ENCODE assay signal across 16 cellular contexts in genomic region chr12:42204819-42205218, GRCh38. TPM values are rescaled to one million over a fixed set of nuclear protein-coding genes. Genes with fewer than 3 reads are reported as not detected.
A peak's percentile ranks its signal among the peaks of the same experiment; 100 is the strongest.
DNase-seq lines count a peak whose midpoint lies in the region; ATAC-seq, FAIRE-seq and TF ChIP-seq lines count a peak whose summit lies in the region.
"Had no signal": no experiment of that assay in that cellular context is flagged by ENCODE, and none has a peak within 500 bp of the region (broad histone marks: within the 10 kb centered on the region; RNA-seq: fewer than 3 reads in every experiment).

No MANE protein-coding gene starts in this region.

- no peak for TF ChIP-seq RAD21 in GM12878 (IDR thresholded peaks at IDR 0.05; ENCODE audit: insufficient read depth, low read depth, low read length)

- H3K9ac ChIP-seq in GM12878 (ENCODE audit: control insufficient read depth, insufficient read depth, low read length), result no peak overlapping the region
- H3K9ac ChIP-seq: BLaER1 treated with 17β-estradiol and CSF1 and Interleukin-3, amounts not matched to agents 10 nM and 100 nM had no signal

- SMC1A ChIA-PET in GM12878 (lab: Charles Lee; ENCODE audit: uncharacterized antibody, unreplicated experiment), result interaction anchor here (1.4 kb wide), 1 partner anchor 19 kb away, joined by 6 read pairs; no protein-coding TSS in a partner anchor

- H3K4me3 ChIP-seq in GM12878 (no peak overlapping the region), small intestine (ENCODE audit: low read depth in 1 of 2, low read length in 2 of 2) (no peak overlapping the region)
- H3K4me3 ChIP-seq: BLaER1 treated with 17β-estradiol and CSF1 and Interleukin-3, amounts not matched to agents 10 nM and 100 nM; HAP-1 had no signal

- RAD21 ChIA-PET in GM12878 (lab: Charles Lee; ENCODE audit: unreplicated experiment), result interaction anchor here (1.6 kb wide), 1 partner anchor 30 kb away, joined by 3 read pairs; no protein-coding TSS in a partner anchor

- CTCF ChIA-PET in GM12878 (lab: Yijun Ruan, JAX), result interaction anchor here (1.6 kb wide), 1 partner anchor 25 kb away, joined by 7 read pairs; no protein-coding TSS in a partner anchor

- H3K27ac ChIP-seq in GM12878 (ENCODE audit: control insufficient read depth, insufficient read depth) (no peak overlapping the region), small intestine (ENCODE audit: low read depth in 1 of 2, low read length in 1 of 2) (no peak overlapping the region)
- H3K27ac ChIP-seq: BLaER1 treated with 17β-estradiol and CSF1 and Interleukin-3, amounts not matched to agents 10 nM and 100 nM had no signal

- H3K4me1 ChIP-seq in GM12878 (ENCODE audit: control insufficient read depth, insufficient read depth, low read length) (peaks cover 4% of the 10 kb centered on the region; the same call in 1 of the 2 replicates), small intestine (ENCODE audit: control insufficient read depth in 2 of 2, insufficient read depth in 1 of 2, low read depth in 1 of 2, low read length in 1 of 2) (no peaks in the 10 kb centered on the region)
- H3K4me1 ChIP-seq: BLaER1 treated with 17β-estradiol and CSF1 and Interleukin-3, amounts not matched to agents 10 nM and 100 nM had no signal

- POLR2A ChIA-PET in GM12878 (lab: Charles Lee), result no interaction called here

- H3K9me3 ChIP-seq in GM12878 (replicated peaks; ENCODE audit: control insufficient read depth, insufficient read depth, low read length) (no peaks in the 10 kb centered on the region), small intestine (ENCODE audit: control insufficient read depth, low read depth) (no peaks in the 10 kb centered on the region)
- H3K9me3 ChIP-seq: BLaER1 treated with 17β-estradiol and CSF1 and Interleukin-3, amounts not matched to agents 10 nM and 100 nM; HAP-1 had no signal

- H3K27me3 ChIP-seq in GM12878 (replicated peaks in 1 of 2; ENCODE audit: control insufficient read depth in 2 of 2, insufficient read depth in 2 of 2, low read length in 1 of 2) (no peaks in the 10 kb centered on the region), small intestine (ENCODE audit: control insufficient read depth in 2 of 2, insufficient read depth in 2 of 2, low read length in 2 of 2) (no peaks in the 10 kb centered on the region)
- H3K27me3 ChIP-seq: BLaER1 treated with 17β-estradiol and CSF1 and Interleukin-3, amounts not matched to agents 10 nM and 100 nM had no signal

- no TSS peak for BruUV-seq in GM12878 (replicated peaks; lab: Mats Ljungman, UMichigan)

- peaks cover 2 to 5% of the 10 kb centered on the region in 2 donors for H3K4me1 Mint-ChIP-seq in stimulated activated naive B cell treated with anti-CD40 and anti-IgM and Interleukin-4, amounts not matched to agents 10 μg/mL and 1 μg/mL and 100 μg/mL, for 72 hours

- H2AFZ ChIP-seq in GM12878 (ENCODE audit: control insufficient read depth, low read depth, low read length), result no peak overlapping the region

- H3K36me3 ChIP-seq in GM12878 (ENCODE audit: control insufficient read depth in 2 of 2, insufficient read depth in 2 of 2, low read length in 1 of 2) (no peaks in the 10 kb centered on the region; a peak in 1 of 4 replicates), small intestine (ENCODE audit: control insufficient read depth in 2 of 2, insufficient read depth in 2 of 2, low read length in 2 of 2) (no peaks in the 10 kb centered on the region)
- H3K36me3 ChIP-seq: HAP-1 had no signal

- TF ChIP-seq EP300 in GM12878 (IDR thresholded peaks at IDR 0.05; ENCODE audit: borderline replicate concordance in 1 of 2, control insufficient read depth in 1 of 2, low read depth in 2 of 2, low read length in 2 of 2), result no peak

- no peaks in the 10 kb centered on the region; the same call in 1 of the 2 replicates for H3K79me2 ChIP-seq in GM12878 (ENCODE audit: control insufficient read depth, insufficient read depth, low read length)

- peaks cover 12 to 32% of the 10 kb centered on the region in 2 donors for H3K36me3 Mint-ChIP-seq in stimulated activated naive B cell treated with anti-CD40 and anti-IgM and Interleukin-4, amounts not matched to agents 10 μg/mL and 1 μg/mL and 100 μg/mL, for 72 hours

- no peak for ATAC-seq in GM12878
- ATAC-seq in GM21737 (IDR thresholded peaks at IDR 0.05; ENCODE audit: unreplicated experiment), result no peak
- no peak for ATAC-seq in stimulated activated naive B cell treated with anti-CD40 and anti-IgM and Interleukin-4, amounts not matched to agents 10 μg/mL and 1 μg/mL and 100 μg/mL, for 72 hours (replicated peaks)
- ATAC-seq: CD8-positive, alpha-beta T cell had no signal

- H3K4me3 Mint-ChIP-seq in stimulated activated naive B cell treated with anti-CD40 and anti-IgM and Interleukin-4, amounts not matched to agents 10 μg/mL and 1 μg/mL and 100 μg/mL, for 72 hours, result no peak overlapping the region
- H3K4me3 Mint-ChIP-seq: B cell; CD8-positive, alpha-beta T cell had no signal

- TF ChIP-seq POLR2A in GM12878 (IDR thresholded peaks at IDR 0.05; ENCODE audit: low read depth, low read length), result no peak

- H3K4me2 ChIP-seq in GM12878 (ENCODE audit: control insufficient read depth, insufficient read depth), result no peak overlapping the region
- H3K4me2 ChIP-seq: BLaER1 treated with 17β-estradiol and CSF1 and Interleukin-3, amounts not matched to agents 10 nM and 100 nM had no signal

- TF ChIP-seq CTCF in GM12878 (IDR thresholded peaks at IDR 0.05 in 2 of 3, conservative IDR thresholded peaks at IDR 0.05 in 1 of 3; ENCODE audit: control insufficient read depth in 2 of 3, extremely low read depth in 1 of 3, insufficient read depth in 1 of 3, low read depth in 3 of 3, low read length in 3 of 3), result no peak

- no peaks in the 10 kb centered on the region for H4K20me1 ChIP-seq in GM12878 (ENCODE audit: control insufficient read depth, insufficient read depth)

- peak; percentile 80 for FAIRE-seq in A204.1 (lab: Jason Lieb, UNC)
- peak; percentile 61 for FAIRE-seq in GM12878 (lab: Jason Lieb, UNC)
- FAIRE-seq in frontal cortex (lab: Jason Lieb, UNC), result peak; percentile 90
- peak; percentile 92 for FAIRE-seq in small intestine (lab: Jason Lieb, UNC)
- FAIRE-seq: GM12891 had no signal

- no peak overlapping the region for H3K27ac Mint-ChIP-seq in stimulated activated naive B cell treated with anti-CD40 and anti-IgM and Interleukin-4, amounts not matched to agents 10 μg/mL and 1 μg/mL and 100 μg/mL, for 72 hours
- H3K27ac Mint-ChIP-seq: B cell; CD8-positive, alpha-beta T cell had no signal

- intact Hi-C loops in GM12878 (cut with micrococcal nuclease; ENCODE audit: unreplicated experiment), result no loop called here

- in situ Hi-C loops in GM12878 (cut with MboI), result no loop called here

- H3K9me3 Mint-ChIP-seq in stimulated activated naive B cell treated with anti-CD40 and anti-IgM and Interleukin-4, amounts not matched to agents 10 μg/mL and 1 μg/mL and 100 μg/mL, for 72 hours, result no peaks in the 10 kb centered on the region
- H3K9me3 Mint-ChIP-seq: CD8-positive, alpha-beta T cell had no signal

- H3K27me3 Mint-ChIP-seq in stimulated activated naive B cell treated with anti-CD40 and anti-IgM and Interleukin-4, amounts not matched to agents 10 μg/mL and 1 μg/mL and 100 μg/mL, for 72 hours, result no peaks in the 10 kb centered on the region
- H3K27me3 Mint-ChIP-seq: B cell had no signal

- 100% methylated on average over 1 of the region's 1 CpG for WGBS in GM12878 (ENCODE audit: insufficient coverage, insufficient replicate concordance, low lambda C conversion rate, missing lambda C conversion rate)
- 99 to 100% (median 100%) methylated on average over 1 of the region's 1 CpG for WGBS in small intestine, 3 donors

- DNase-seq in GM12878 (ENCODE audit: low read depth, low spot score) (no peak), frontal cortex (ENCODE audit: low spot score in 2 of 2) (no peak), small intestine (no peak)
- DNase-seq in activated T-cell treated with anti-CD3 and anti-CD28 coated beads, Interleukin-2, amount 50 U/mL, for 48 hours, result no peak
- DNase-seq in stimulated activated naive B cell treated with anti-CD40 and anti-IgM and Interleukin-4, amounts not matched to agents 10 μg/mL and 1 μg/mL and 100 μg/mL, for 72 hours, result no peak
- DNase-seq: 8988T; Calu3; CD8-positive, alpha-beta T cell; DMS79 treated with DMSO at 0.1 percent for 48 hours; GOT3 had no signal

TF ChIP-seq in GM12878, 131 proteins besides CTCF, POLR2A, EP300 and RAD21 (continues in another document):
- TF ChIP-seq, protein P1, sequence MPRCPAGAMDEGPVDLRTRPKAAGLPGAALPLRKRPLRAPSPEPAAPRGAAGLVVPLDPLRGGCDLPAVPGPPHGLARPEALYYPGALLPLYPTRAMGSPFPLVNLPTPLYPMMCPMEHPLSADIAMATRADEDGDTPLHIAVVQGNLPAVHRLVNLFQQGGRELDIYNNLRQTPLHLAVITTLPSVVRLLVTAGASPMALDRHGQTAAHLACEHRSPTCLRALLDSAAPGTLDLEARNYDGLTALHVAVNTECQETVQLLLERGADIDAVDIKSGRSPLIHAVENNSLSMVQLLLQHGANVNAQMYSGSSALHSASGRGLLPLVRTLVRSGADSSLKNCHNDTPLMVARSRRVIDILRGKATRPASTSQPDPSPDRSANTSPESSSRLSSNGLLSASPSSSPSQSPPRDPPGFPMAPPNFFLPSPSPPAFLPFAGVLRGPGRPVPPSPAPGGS (IDR thresholded peaks at IDR 0.05; ENCODE audit: borderline replicate concordance, insufficient read depth, low read depth, low read length, poor library complexity, severe bottlenecking), result no peak
- no peak for TF ChIP-seq SMC3 (IDR thresholded peaks at IDR 0.05; ENCODE audit: borderline replicate concordance, low read length)

RNA-seq across cellular contexts. Expression of gene YAF2, which starts 33.2 kb away (rescaled TPM):
- total RNA-seq in GM12878 (2013; cell fraction: nucleolus; rRNA removed), result 106 and 130 TPM in 2 replicates
- total RNA-seq in GM12878 (2014; rRNA removed), result 16.6 and 18.8 TPM in 2 replicates
- 24.2 and 25.8 TPM in 2 replicates for total RNA-seq in GM12878 (2014; rRNA removed; fragmentation: Illumina TruSeq; extraction: Trizol)
- 33.3 and 36.6 TPM in 2 replicates for total RNA-seq in GM12878 (2021)
- polyA plus RNA-seq in GM12878 (2011; ENCODE audit: low read depth), result 17.1 TPM
- polyA plus RNA-seq in GM12878 (2011; rRNA removed), result 26.3 and 36.1 TPM in 2 replicates
- polyA plus RNA-seq in GM12878 (2011; cell fraction: cytosol; rRNA removed), result 8.4 TPM in 2 replicates
- polyA plus RNA-seq in GM12878 (2011; cell fraction: nucleus; rRNA removed), result 19.8 and 21.2 TPM in 2 replicates
- 13.3 and 14.2 TPM in 2 replicates for polyA plus RNA-seq in GM12878 (2012)
- polyA plus RNA-seq in GM12878 (2014; fragmentation: Illumina TruSeq; extraction: Trizol), result 26.4 and 36.8 TPM in 2 replicates
- 10 to 100 TPM; 20.8 TPM for polyA plus RNA-seq in GM12878 (2014; fragmentation: Nextera tagmentation; extraction: Ambion mirVana)
- polyA plus RNA-seq in GM12878 (2014; rRNA removed), result 13.6 and 20.8 TPM in 2 replicates
- polyA plus RNA-seq in GM12878 (2016; fragmentation: Nextera tagmentation; extraction: Ambion mirVana), result 10 to 100 TPM; 22.2 to 23.8 TPM
- polyA minus RNA-seq in GM12878 (2011; rRNA and poly(A)+ RNA removed), result 15.9 and 17.7 TPM in 2 replicates
- polyA minus RNA-seq in GM12878 (2011; cell fraction: cytosol; rRNA and poly(A)+ RNA removed), result 4.7 and 14.3 TPM in 2 replicates
- 30.1 and 46.6 TPM in 2 replicates for polyA minus RNA-seq in GM12878 (2011; cell fraction: nucleus; rRNA and poly(A)+ RNA removed)
- 43.6 TPM for total RNA-seq in frontal cortex
- 10 to 100 TPM in 2 of 3 donors, 1 to 10 TPM in 1; 8.9 to 96.2 (median 34.2) TPM for polyA plus RNA-seq in small intestine
